8 cellular contexts compared by ENCODE assay signal in the genomic region with DNA sequence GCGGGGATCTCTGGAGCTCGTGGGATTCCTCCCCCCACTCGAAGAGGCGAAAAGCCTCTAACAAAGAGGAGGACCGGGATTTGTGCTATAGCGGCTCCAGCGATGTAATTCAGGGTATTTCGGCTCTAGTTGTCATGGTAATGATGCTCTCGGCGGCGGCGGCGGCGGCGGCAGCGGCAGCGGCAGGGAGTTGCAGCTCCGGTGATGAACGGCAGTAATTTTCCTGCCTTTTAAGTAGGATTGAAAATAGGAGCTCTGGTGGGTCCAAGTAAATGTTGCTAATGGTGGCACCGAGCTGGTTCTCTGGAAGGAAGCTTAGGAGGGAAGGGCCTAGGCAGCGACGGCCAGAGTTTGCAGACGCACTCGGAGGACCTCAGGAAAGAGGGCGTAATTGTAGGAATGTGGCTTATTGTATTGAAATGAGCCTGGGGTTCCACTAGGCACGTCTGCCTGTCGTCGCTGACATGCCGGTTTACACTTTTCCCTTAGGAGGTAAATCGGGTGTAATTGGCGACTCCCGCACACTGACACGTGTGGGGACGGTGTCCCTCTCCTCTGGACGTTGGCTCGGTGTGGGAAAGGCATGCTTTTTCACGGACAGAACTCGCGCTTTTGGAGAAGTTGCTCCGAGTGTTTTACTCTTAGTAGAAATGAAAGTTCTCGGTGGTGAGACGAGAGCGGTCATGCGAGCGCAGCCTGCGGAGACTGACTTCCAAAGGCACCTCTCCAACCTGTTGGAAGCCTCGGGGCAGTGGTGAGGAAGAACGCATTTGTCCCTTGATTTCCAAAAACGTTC. TPM values are rescaled to one million over a fixed set of nuclear protein-coding genes. Genes with fewer than 3 reads are reported as not detected.
DNase-seq lines count a peak whose midpoint lies in the region; ATAC-seq and TF ChIP-seq lines count a peak whose summit lies in the region.

No MANE protein-coding gene starts in this region.

- H3K4me3 ChIP-seq in AG10803 (ENCODE audit: low read length), result peak overlapping the region; percentile 90
- peak overlapping the region; percentile 80 for H3K4me3 ChIP-seq in H7 (ENCODE audit: insufficient read depth, low read depth, low read length)
- peak overlapping the region; percentile 75 for H3K4me3 ChIP-seq in parathyroid adenoma (ENCODE audit: low read depth, low read length)

- peak overlapping the region; percentile 92 for H3K4me3 Mint-ChIP-seq in activated naive CD4-positive, alpha-beta T cell treated with anti-CD3 and anti-CD28 coated beads, Interleukin-2, amount 10 ng/mL, durations not matched to agents 7 days and 5 days
- H3K4me3 Mint-ChIP-seq in glutamatergic neuron (ENCODE audit: unreplicated experiment), result peak overlapping the region; percentile 97

- no peak for ATAC-seq in HG02571 (IDR thresholded peaks at IDR 0.05; ENCODE audit: unreplicated experiment)
- no peak for ATAC-seq in GM18858 (IDR thresholded peaks at IDR 0.05; ENCODE audit: unreplicated experiment)

- peak overlapping the region; percentile 84 for H2AFZ ChIP-seq in parathyroid adenoma

- no peaks in the 10 kb centered on the region for H3K79me2 ChIP-seq in parathyroid adenoma

- H3K4me1 ChIP-seq in parathyroid adenoma, result no peaks in the 10 kb centered on the region

- peak overlapping the region; percentile 90 for H3K4me2 ChIP-seq in parathyroid adenoma (ENCODE audit: low read length)

- peaks cover 74% of the 10 kb centered on the region for H3K4me1 Mint-ChIP-seq in activated naive CD4-positive, alpha-beta T cell treated with anti-CD3 and anti-CD28 coated beads, Interleukin-2, amount 10 ng/mL, durations not matched to agents 7 days and 5 days
- H3K4me1 Mint-ChIP-seq in glutamatergic neuron (ENCODE audit: low read depth, unreplicated experiment), result peaks cover 11% of the 10 kb centered on the region

- DNase-seq in AG10803 (ENCODE audit: low read depth) (peak; percentile 52), H7 (peak; percentile 75), glutamatergic neuron (peak; percentile 72)
- peak; percentile 67 for DNase-seq in activated naive CD4-positive, alpha-beta T cell treated with anti-CD3 and anti-CD28 coated beads, Interleukin-2, amount 10 ng/mL, durations not matched to agents 7 days and 5 days

- CTCF ChIA-PET in activated naive CD4-positive, alpha-beta T cell treated with anti-CD3 and anti-CD28 coated beads, Interleukin-2, amount 10 ng/mL, durations not matched to agents 7 days and 5 days (lab: Charles Lee), result interaction anchor here (0.7 kb wide), 1 partner anchor 557 kb away, joined by 3 read pairs; no protein-coding TSS in a partner anchor

- peaks cover 76% of the 10 kb centered on the region for H3K27me3 ChIP-seq in H7 (ENCODE audit: control insufficient read depth, insufficient read depth, low read length)
- H3K27me3 ChIP-seq in parathyroid adenoma (ENCODE audit: control insufficient read depth, insufficient read depth, low read length), result peaks cover 8% of the 10 kb centered on the region

- H3K36me3 ChIP-seq in H7 (replicated peaks; ENCODE audit: control insufficient read depth, insufficient read depth, low read length) (no peaks in the 10 kb centered on the region), parathyroid adenoma (ENCODE audit: control insufficient read depth, insufficient read depth, low read length) (no peaks in the 10 kb centered on the region)

- TF ChIP-seq CTCF in AG10803 (conservative IDR thresholded peaks at IDR 0.05; ENCODE audit: low read length) (no peak), glutamatergic neuron (IDR thresholded peaks at IDR 0.05; ENCODE audit: partially characterized antibody, unreplicated experiment) (no peak), parathyroid adenoma (IDR thresholded peaks at IDR 0.05) (no peak)

- peak overlapping the region; percentile 85 for H3K27ac Mint-ChIP-seq in activated naive CD4-positive, alpha-beta T cell treated with anti-CD3 and anti-CD28 coated beads, Interleukin-2, amount 10 ng/mL, durations not matched to agents 7 days and 5 days
- peak overlapping the region; percentile 74 for H3K27ac Mint-ChIP-seq in glutamatergic neuron (ENCODE audit: unreplicated experiment)

- H3K9me3 ChIP-seq in parathyroid adenoma (ENCODE audit: control insufficient read depth, low read length), result no peaks in the 10 kb centered on the region

- H3K9me3 Mint-ChIP-seq in activated naive CD4-positive, alpha-beta T cell treated with anti-CD3 and anti-CD28 coated beads, Interleukin-2, amount 10 ng/mL, durations not matched to agents 7 days and 5 days, result no peaks in the 10 kb centered on the region
- peaks cover 32% of the 10 kb centered on the region for H3K9me3 Mint-ChIP-seq in glutamatergic neuron (ENCODE audit: unreplicated experiment)

- H3K27ac ChIP-seq in parathyroid adenoma, result peak overlapping the region; percentile 83

- H3K27me3 Mint-ChIP-seq in activated naive CD4-positive, alpha-beta T cell treated with anti-CD3 and anti-CD28 coated beads, Interleukin-2, amount 10 ng/mL, durations not matched to agents 7 days and 5 days, result peaks cover 90% of the 10 kb centered on the region
- peaks cover 37% of the 10 kb centered on the region for H3K27me3 Mint-ChIP-seq in glutamatergic neuron (ENCODE audit: unreplicated experiment)

- H3K9ac ChIP-seq in parathyroid adenoma, result no peak overlapping the region

- no peaks in the 10 kb centered on the region for H3K36me3 Mint-ChIP-seq in activated naive CD4-positive, alpha-beta T cell treated with anti-CD3 and anti-CD28 coated beads, Interleukin-2, amount 10 ng/mL, durations not matched to agents 7 days and 5 days
- H3K36me3 Mint-ChIP-seq in glutamatergic neuron (ENCODE audit: unreplicated experiment), result no peaks in the 10 kb centered on the region

TF ChIP-seq in PFSK-1, 5 proteins besides CTCF, POLR2A, EP300 and RAD21:
- no peak for TF ChIP-seq FOXP2 (optimal IDR thresholded peaks at IDR 0.05; ENCODE audit: borderline replicate concordance, extremely low read depth, extremely low read length, insufficient read depth)
- 0 out of 2 replicates have a peak, but pooled peaks have one; percentile 46 for TF ChIP-seq SIN3A (IDR thresholded peaks at IDR 0.05; ENCODE audit: borderline replicate concordance, insufficient read depth, low read length)
- TF ChIP-seq TAF1 (IDR thresholded peaks at IDR 0.05; ENCODE audit: borderline replicate concordance, insufficient read depth, low read length), result no peak

RNA-seq across cellular contexts. Expression of a gene that starts 1.1 kb away (rescaled TPM):
- total RNA-seq in H7 (2014; rRNA removed; shearing (Covaris generic)), result 0.10 and 0.18 TPM in 2 replicates
- polyA plus RNA-seq in PFSK-1 (2012; ENCODE audit: insufficient read length, low read depth), result 17.0 TPM
- total RNA-seq in glutamatergic neuron (ENCODE audit: unreplicated experiment), result 4.1 TPM
